In genomic region chr2:25341031-25341727, GRCh38 we compare ENCODE assay signal across 8 cellular contexts. TPM values are rescaled to one million over a fixed set of nuclear protein-coding genes. Genes with fewer than 3 reads are reported as not detected.
DNase-seq lines count a peak whose midpoint lies in the region; ATAC-seq and TF ChIP-seq lines count a peak whose summit lies in the region.

No MANE protein-coding gene starts in this region.

- peak overlapping the region; percentile 48 for H3K4me3 ChIP-seq in epithelial cell of esophagus (ENCODE audit: low read length)
- peak overlapping the region; percentile 73 to 75 for H3K4me3 ChIP-seq in prostate gland

- H3K27ac ChIP-seq in prostate gland = peak overlapping the region; percentile 78 to 81

- no peak for TF ChIP-seq CTCF in epithelial cell of esophagus (IDR thresholded peaks at IDR 0.05; ENCODE audit: insufficient read depth, low read depth, low read length, missing control alignments)
- TF ChIP-seq CTCF in prostate gland (IDR thresholded peaks at IDR 0.05) = no peak
- no peak for TF ChIP-seq CTCF in progenitor cell of endocrine pancreas (IDR thresholded peaks at IDR 0.05; ENCODE audit: unreplicated experiment)

- H3K27me3 ChIP-seq in prostate gland (replicated peaks; ENCODE audit: insufficient read depth) = no peaks in the 10 kb centered on the region

- intact Hi-C loops in Right ventricle myocardium superior (cut with DNase I) (no loop called here), left cardiac atrium (cut with DNase I) (no loop called here), prostate gland (cut with DNase I) (loop anchor here (10.0 kb wide), 1 partner anchor 324 kb away; no protein-coding TSS in a partner anchor)

- no peaks in the 10 kb centered on the region for H3K9me3 ChIP-seq in prostate gland

- peaks cover 13% of the 10 kb centered on the region for H3K27me3 Mint-ChIP-seq in progenitor cell of endocrine pancreas

- H3K4me1 Mint-ChIP-seq in progenitor cell of endocrine pancreas (ENCODE audit: low read depth) = peaks cover 3% of the 10 kb centered on the region

- ATAC-seq in Right ventricle myocardium superior (ENCODE audit: poor library complexity) (no peak), left cardiac atrium (no peak), HG02571 (IDR thresholded peaks at IDR 0.05; ENCODE audit: unreplicated experiment) (peak; percentile 22)

- no peaks in the 10 kb centered on the region for H3K36me3 Mint-ChIP-seq in progenitor cell of endocrine pancreas (ENCODE audit: insufficient read depth)

- no peak overlapping the region for H3K27ac Mint-ChIP-seq in progenitor cell of endocrine pancreas

- under 1% methylated on average over 24 of the region's 103 CpGs for WGBS in prostate gland

- DNase-seq in Right ventricle myocardium superior = peak; percentile 59
- no peak for DNase-seq in left cardiac atrium
- DNase-seq in RKO (ENCODE audit: low spot score) = peak; percentile 29
- no peak for DNase-seq in epithelial cell of esophagus (ENCODE audit: low read depth)
- no peak for DNase-seq in prostate gland (ENCODE audit: low spot score)
- no peak for DNase-seq in progenitor cell of endocrine pancreas (ENCODE audit: low spot score, unreplicated experiment)
- no peak for DNase-seq in mesenteric fat pad (ENCODE audit: low spot score)

- peaks cover 5% of the 10 kb centered on the region for H3K4me1 ChIP-seq in prostate gland (replicated peaks)

- no peak overlapping the region for H3K4me3 Mint-ChIP-seq in progenitor cell of endocrine pancreas (ENCODE audit: low read depth)

- no peak for TF ChIP-seq POLR2A in prostate gland (IDR thresholded peaks at IDR 0.05)

- H3K36me3 ChIP-seq in prostate gland = no peaks in the 10 kb centered on the region

- H3K9me3 Mint-ChIP-seq in progenitor cell of endocrine pancreas (ENCODE audit: low read depth) = no peaks in the 10 kb centered on the region

RNA-seq across cellular contexts. Expression of gene DNMT3A, which starts 0.5 kb away (rescaled TPM):
- total RNA-seq in Right ventricle myocardium superior = 20.2 TPM
- 10 to 100 TPM; 18.4 to 19.1 TPM for total RNA-seq in left cardiac atrium
- 10 to 100 TPM in 1 of 2 donors, 1 to 10 TPM in 1; 8.7 to 28.2 TPM for total RNA-seq in prostate gland
- 166 and 168 TPM in 2 replicates for total RNA-seq in progenitor cell of endocrine pancreas
- total RNA-seq in mesenteric fat pad = 24.4 TPM

Comparison
In these comparisons a context has a peak if more than half of its experiments do, and no peak if none do; other contexts are left out.
1. DNase-seq: peak in Right ventricle myocardium superior (single experiment) and RKO (single experiment); none in left cardiac atrium (single experiment), epithelial cell of esophagus (single experiment), prostate gland (single experiment), progenitor cell of endocrine pancreas (single experiment) and mesenteric fat pad (single experiment).